ENCODE assay signal across 8 cellular contexts in the genomic region with DNA sequence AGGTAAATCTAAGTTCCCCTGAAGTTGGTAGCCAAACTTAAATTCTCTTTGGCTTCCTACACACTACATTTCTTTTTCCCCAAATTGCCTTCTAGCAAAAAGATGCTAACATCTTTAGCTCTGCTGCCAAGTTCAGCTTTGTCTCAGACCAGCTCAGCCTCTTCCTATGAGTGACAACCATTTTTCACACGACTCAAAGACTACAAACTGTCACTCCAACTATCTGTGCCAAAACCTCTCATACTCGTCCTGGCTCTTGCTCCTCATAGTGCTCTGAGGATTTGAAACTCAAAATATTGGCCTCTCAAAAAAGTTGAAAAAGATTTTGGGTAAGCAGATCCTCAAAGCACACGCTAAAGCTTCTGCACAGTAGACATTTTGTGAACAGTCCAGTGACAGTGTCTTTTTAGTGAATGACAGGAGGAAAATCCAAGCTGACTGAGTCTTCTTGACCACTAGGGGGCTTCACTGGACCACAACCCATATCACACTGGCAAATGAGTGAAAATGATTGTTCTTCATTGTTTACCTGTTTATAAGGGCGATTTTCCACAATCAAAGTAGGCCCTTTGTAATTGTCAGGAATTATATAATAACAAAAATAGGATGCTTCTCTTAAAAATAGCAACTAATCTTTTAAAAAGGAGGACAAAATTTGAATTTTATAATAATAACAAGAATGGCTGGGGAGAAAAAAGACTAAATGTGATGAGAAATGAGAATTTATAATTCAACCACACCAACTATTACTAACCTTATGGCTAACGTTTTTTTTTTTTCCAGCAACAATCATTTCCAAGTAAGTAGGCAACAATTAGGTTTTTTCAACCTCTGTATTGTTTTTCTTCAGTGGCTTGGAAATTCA.
DNase-seq lines count a peak whose midpoint lies in the region; ATAC-seq and TF ChIP-seq lines count a peak whose summit lies in the region.

No MANE protein-coding gene starts in this region.

- no peaks in the 10 kb centered on the region for H3K9me3 Mint-ChIP-seq in activated T-cell treated with anti-CD3 and anti-CD28 coated beads, Interleukin-2, amount 50 U/mL, for 4 hours
- no peaks in the 10 kb centered on the region for H3K9me3 Mint-ChIP-seq in activated CD4-positive, alpha-beta memory T cell treated with anti-CD3 and anti-CD28 coated beads, Interleukin-2, amount 10 ng/mL, durations not matched to agents 7 days and 5 days

- peak in 2 of 3 donors; percentile 30 to 54 for TF ChIP-seq CTCF in omental fat pad (IDR thresholded peaks at IDR 0.05)

- H3K27ac Mint-ChIP-seq in activated CD4-positive, alpha-beta memory T cell treated with anti-CD3 and anti-CD28 coated beads, Interleukin-2, amount 10 ng/mL, durations not matched to agents 7 days and 5 days: peak overlapping the region; percentile 3

- ATAC-seq in activated T-cell treated with anti-CD3 and anti-CD28 coated beads, Interleukin-2, amount 50 U/mL, for 4 hours: peak; percentile 50 to 69
- ATAC-seq in HG02642 (IDR thresholded peaks at IDR 0.05; ENCODE audit: poor library complexity, unreplicated experiment) (peak; percentile 65), omental fat pad (ENCODE audit: low FRiP score) (no peak), GM18520 (IDR thresholded peaks at IDR 0.05; ENCODE audit: unreplicated experiment) (no peak)

- DNase-seq in activated T-cell treated with anti-CD3 and anti-CD28 coated beads, Interleukin-2, amount 50 U/mL, for 4 hours: no peak
- DNase-seq in activated T-cell treated with anti-CD3 and anti-CD28 coated beads, Interleukin-2, amount 50 U/mL, for 1 hour: no peak
- DNase-seq in NCI-H2227 (lab: John Stamatoyannopoulos, UW; ENCODE audit: unreplicated experiment) (peak; percentile 74), fibroblast of the conjunctiva (ENCODE audit: low read depth) (peak; percentile 35), omental fat pad (ENCODE audit: low spot score) (no peak)
- no peak for DNase-seq in activated CD4-positive, alpha-beta memory T cell treated with anti-CD3 and anti-CD28 coated beads, Interleukin-2, amount 10 ng/mL, durations not matched to agents 7 days and 5 days

- CTCF ChIA-PET in activated CD4-positive, alpha-beta memory T cell treated with anti-CD3 and anti-CD28 coated beads, Interleukin-2, amount 10 ng/mL, durations not matched to agents 7 days and 5 days (lab: Charles Lee): interaction anchor here (0.8 to 1.9 kb wide), 8 partner anchors 9 to 316 kb away, joined by 3 to 5 read pairs (median 4); no protein-coding TSS in a partner anchor

- H3K36me3 Mint-ChIP-seq in activated T-cell treated with anti-CD3 and anti-CD28 coated beads, Interleukin-2, amount 50 U/mL, for 4 hours (ENCODE audit: insufficient read depth): peaks cover 50% of the 10 kb centered on the region
- peaks cover 68% of the 10 kb centered on the region for H3K36me3 Mint-ChIP-seq in activated CD4-positive, alpha-beta memory T cell treated with anti-CD3 and anti-CD28 coated beads, Interleukin-2, amount 10 ng/mL, durations not matched to agents 7 days and 5 days (ENCODE audit: low read depth)

- no peaks in the 10 kb centered on the region for H3K27me3 Mint-ChIP-seq in activated T-cell treated with anti-CD3 and anti-CD28 coated beads, Interleukin-2, amount 50 U/mL, for 4 hours (ENCODE audit: low read depth)
- no peaks in the 10 kb centered on the region for H3K27me3 Mint-ChIP-seq in activated CD4-positive, alpha-beta memory T cell treated with anti-CD3 and anti-CD28 coated beads, Interleukin-2, amount 10 ng/mL, durations not matched to agents 7 days and 5 days

- POLR2A ChIA-PET in activated CD4-positive, alpha-beta memory T cell treated with anti-CD3 and anti-CD28 coated beads, Interleukin-2, amount 10 ng/mL, durations not matched to agents 7 days and 5 days (lab: Charles Lee): interaction anchor here (0.7 to 1.3 kb wide), 3 partner anchors 9 to 295 kb away, joined by 3 read pairs; no protein-coding TSS in a partner anchor

- no peak overlapping the region for H3K4me3 Mint-ChIP-seq in activated T-cell treated with anti-CD3 and anti-CD28 coated beads, Interleukin-2, amount 50 U/mL, for 4 hours
- no peak overlapping the region for H3K4me3 Mint-ChIP-seq in activated CD4-positive, alpha-beta memory T cell treated with anti-CD3 and anti-CD28 coated beads, Interleukin-2, amount 10 ng/mL, durations not matched to agents 7 days and 5 days

- H3K4me1 Mint-ChIP-seq in activated T-cell treated with anti-CD3 and anti-CD28 coated beads, Interleukin-2, amount 50 U/mL, for 4 hours (ENCODE audit: low read depth): no peaks in the 10 kb centered on the region
- peaks cover 4% of the 10 kb centered on the region for H3K4me1 Mint-ChIP-seq in activated CD4-positive, alpha-beta memory T cell treated with anti-CD3 and anti-CD28 coated beads, Interleukin-2, amount 10 ng/mL, durations not matched to agents 7 days and 5 days

Comparison
In these comparisons a context has a peak if more than half of its experiments do, and no peak if none do; other contexts are left out.
1. ATAC-seq: peak in activated T-cell treated with anti-CD3 and anti-CD28 coated beads, Interleukin-2, amount 50 U/mL, for 4 hours (2 of 2) and HG02642 (single experiment); none in omental fat pad (single experiment) and GM18520 (single experiment).
2. DNase-seq: peak in NCI-H2227 (single experiment) and fibroblast of the conjunctiva (single experiment); none in activated T-cell treated with anti-CD3 and anti-CD28 coated beads, Interleukin-2, amount 50 U/mL, for 4 hours (single experiment), activated T-cell treated with anti-CD3 and anti-CD28 coated beads, Interleukin-2, amount 50 U/mL, for 1 hour (single experiment), activated CD4-positive, alpha-beta memory T cell treated with anti-CD3 and anti-CD28 coated beads, Interleukin-2, amount 10 ng/mL, durations not matched to agents 7 days and 5 days (single experiment) and omental fat pad (single experiment).